Comparison of ENCODE assay signal across 12 cellular contexts in genomic region chr2:160952462-160952861, GRCh38.
DNase-seq lines count a peak whose midpoint lies in the region; ATAC-seq and TF ChIP-seq lines count a peak whose summit lies in the region.
"Had no signal": no experiment of that assay in that cellular context is flagged by ENCODE, and none has a peak within 500 bp of the region (broad histone marks: within the 10 kb centered on the region; RNA-seq: fewer than 3 reads in every experiment).

No MANE protein-coding gene starts in this region.

- ATAC-seq in left lobe of liver, result peak; percentile 27
- ATAC-seq in stimulated activated effector memory CD8-positive, alpha-beta T cell treated with anti-CD3 and anti-CD28 coated beads, Interleukin-12 subunit alpha, Interleukin-12 subunit beta, amount 100 ng/mL, for 72 hours, result no peak

- no peaks in the 10 kb centered on the region for H3K9me3 ChIP-seq in skeletal muscle satellite cell (replicated peaks; ENCODE audit: low read length)

- no peaks in the 10 kb centered on the region for H3K9me3 Mint-ChIP-seq in stimulated activated effector memory CD8-positive, alpha-beta T cell treated with anti-CD3 and anti-CD28 coated beads, Interleukin-12 subunit alpha, Interleukin-12 subunit beta, amount 100 ng/mL, for 72 hours
- H3K9me3 Mint-ChIP-seq: activated naive CD4-positive, alpha-beta T cell treated with anti-CD3 and anti-CD28 coated beads for 36 hours had no signal

- H3K4me3 ChIP-seq in coronary artery, result peak overlapping the region; percentile 29
- H3K4me3 ChIP-seq in skeletal muscle satellite cell (ENCODE audit: low read length), result no peak overlapping the region

- peak overlapping the region; percentile 73 for H3K4me2 ChIP-seq in skeletal muscle satellite cell (ENCODE audit: low read length)

- H3K4me1 ChIP-seq in skeletal muscle satellite cell (ENCODE audit: control insufficient read depth, insufficient read depth, low read length), result peaks cover 19% of the 10 kb centered on the region

- peak overlapping the region in 1 of 2 donors; percentile 24 for H3K27ac ChIP-seq in coronary artery

- peak overlapping the region; percentile 10 for H3K9ac ChIP-seq in skeletal muscle satellite cell (ENCODE audit: low read depth, low read length)

- H3K27ac Mint-ChIP-seq in stimulated activated effector memory CD8-positive, alpha-beta T cell treated with anti-CD3 and anti-CD28 coated beads, Interleukin-12 subunit alpha, Interleukin-12 subunit beta, amount 100 ng/mL, for 72 hours, result no peak overlapping the region
- H3K27ac Mint-ChIP-seq: activated naive CD4-positive, alpha-beta T cell treated with anti-CD3 and anti-CD28 coated beads for 36 hours; CD4-positive, CD25-positive, alpha-beta regulatory T cell; progenitor cell of endocrine pancreas had no signal

- peak; percentile 55 for DNase-seq in GM03348 (ENCODE audit: low spot score)
- DNase-seq in coronary artery (ENCODE audit: low spot score), result no peak
- no peak for DNase-seq in left lobe of liver (ENCODE audit: low spot score)
- no peak for DNase-seq in UCSD-AML1 (lab: John Stamatoyannopoulos, UW; ENCODE audit: unreplicated experiment)
- DNase-seq in NCI-H187 treated with DMSO at 0.1 percent for 48 hours (lab: John Stamatoyannopoulos, UW), result no peak
- no peak for DNase-seq in stimulated activated effector memory CD8-positive, alpha-beta T cell treated with anti-CD3 and anti-CD28 coated beads, Interleukin-12 subunit alpha, Interleukin-12 subunit beta, amount 100 ng/mL, for 72 hours (ENCODE audit: low spot score in 2 of 2)
- no peak for DNase-seq in DMS153 (lab: John Stamatoyannopoulos, UW)
- DNase-seq: activated naive CD4-positive, alpha-beta T cell treated with anti-CD3 and anti-CD28 coated beads for 36 hours; CD4-positive, CD25-positive, alpha-beta regulatory T cell; effector CD8-positive, alpha-beta T cell had no signal

- no peak overlapping the region for H3K4me3 Mint-ChIP-seq in stimulated activated effector memory CD8-positive, alpha-beta T cell treated with anti-CD3 and anti-CD28 coated beads, Interleukin-12 subunit alpha, Interleukin-12 subunit beta, amount 100 ng/mL, for 72 hours
- H3K4me3 Mint-ChIP-seq: activated naive CD4-positive, alpha-beta T cell treated with anti-CD3 and anti-CD28 coated beads for 36 hours; CD4-positive, CD25-positive, alpha-beta regulatory T cell had no signal

- H3K36me3 Mint-ChIP-seq in stimulated activated effector memory CD8-positive, alpha-beta T cell treated with anti-CD3 and anti-CD28 coated beads, Interleukin-12 subunit alpha, Interleukin-12 subunit beta, amount 100 ng/mL, for 72 hours, result no peaks in the 10 kb centered on the region
- H3K36me3 Mint-ChIP-seq: CD4-positive, CD25-positive, alpha-beta regulatory T cell had no signal

- H3K36me3 ChIP-seq in skeletal muscle satellite cell (ENCODE audit: insufficient read depth, low read length), result no peaks in the 10 kb centered on the region

- no peaks in the 10 kb centered on the region for H3K27me3 ChIP-seq in skeletal muscle satellite cell (ENCODE audit: control insufficient read depth, insufficient read depth, low read length)

- no peak for TF ChIP-seq CTCF in coronary artery (IDR thresholded peaks at IDR 0.05)

- H3K4me1 Mint-ChIP-seq in stimulated activated effector memory CD8-positive, alpha-beta T cell treated with anti-CD3 and anti-CD28 coated beads, Interleukin-12 subunit alpha, Interleukin-12 subunit beta, amount 100 ng/mL, for 72 hours, result no peaks in the 10 kb centered on the region
- H3K4me1 Mint-ChIP-seq: CD4-positive, CD25-positive, alpha-beta regulatory T cell had no signal
